ENCODE assay signal across 28 cellular contexts in genomic region chr12:72974954-72975555, GRCh38.
"Had no signal": no experiment of that assay in that cellular context is flagged by ENCODE, and none has a peak within 500 bp of the region (broad histone marks: within the 10 kb centered on the region; RNA-seq: fewer than 3 reads in every experiment).

No MANE protein-coding gene starts in this region.

- H3K4me1 ChIP-seq: esophagus squamous epithelium, heart right ventricle, left ventricle myocardium inferior, pancreas, psoas muscle, stomach, thyroid gland had no signal

- H3K4me1 Mint-ChIP-seq: activated CD4-positive, alpha-beta memory T cell treated with anti-CD3 and anti-CD28 coated beads, Interleukin-2, amount 10 ng/mL, durations not matched to agents 7 days and 5 days; activated CD4-positive, alpha-beta T cell treated with anti-CD3 and anti-CD28 coated beads, Interleukin-2, amount 10 ng/mL, durations not matched to agents 7 days and 5 days; naive B cell; nephron progenitor cell; stimulated activated naive B cell treated with anti-CD40 and anti-IgM and Interleukin-4, amounts not matched to agents 10 μg/mL and 1 μg/mL and 100 μg/mL, for 72 hours; T-helper 17 cell had no signal

- H3K9me3 ChIP-seq: pancreas, psoas muscle, thyroid gland had no signal

- H3K27me3 Mint-ChIP-seq: activated CD4-positive, alpha-beta memory T cell treated with anti-CD3 and anti-CD28 coated beads, Interleukin-2, amount 10 ng/mL, durations not matched to agents 7 days and 5 days; activated CD4-positive, alpha-beta T cell treated with anti-CD3 and anti-CD28 coated beads, Interleukin-2, amount 10 ng/mL, durations not matched to agents 7 days and 5 days; activated T-cell treated with anti-CD3 and anti-CD28 coated beads, Interleukin-2, amount 50 U/mL, for 24 hours; naive B cell; stimulated activated naive B cell treated with anti-CD40 and anti-IgM and Interleukin-4, amounts not matched to agents 10 μg/mL and 1 μg/mL and 100 μg/mL, for 72 hours; T-helper 17 cell had no signal

- ATAC-seq: heart right ventricle; pancreas; psoas muscle; stimulated activated naive B cell treated with anti-CD40 and anti-IgM and Interleukin-4, amounts not matched to agents 10 μg/mL and 1 μg/mL and 100 μg/mL, for 72 hours; T-helper 17 cell had no signal

- DNase-seq: activated CD4-positive, alpha-beta memory T cell treated with anti-CD3 and anti-CD28 coated beads, Interleukin-2, amount 10 ng/mL, durations not matched to agents 7 days and 5 days; activated CD4-positive, alpha-beta T cell treated with anti-CD3 and anti-CD28 coated beads for 1 hour; activated CD4-positive, alpha-beta T cell treated with anti-CD3 and anti-CD28 coated beads, Interleukin-2, amount 10 ng/mL, durations not matched to agents 7 days and 5 days; activated CD8-positive, alpha-beta memory T cell treated with anti-CD3 and anti-CD28 coated beads, Interleukin-2, amount 50 U/mL, for 48 hours; activated gamma-delta T cell treated with Interleukin-2 at 50 U/mL for 16 hours; activated naive CD4-positive, alpha-beta T cell treated with anti-CD3 and anti-CD28 coated beads, Interleukin-2, amount 50 U/mL, for 16 hours; activated T-cell treated with anti-CD3 and anti-CD28 coated beads, Interleukin-2, amount 50 U/mL, for 24 hours; amniotic stem cell; brain microvascular endothelial cell; caudate nucleus; cortex of kidney; esophagus squamous epithelium; foreskin melanocyte; heart right ventricle; islet precursor cell; left ventricle myocardium inferior; naive B cell; nephron progenitor cell; pancreas; psoas muscle; stimulated activated CD4-positive, alpha-beta T cell treated with anti-CD3 and anti-CD28 coated beads, Interleukin-15, amount 100 ng/mL, for 24 hours; stimulated activated CD4-positive, alpha-beta T cell treated with anti-CD3 and anti-CD28 coated beads, Interleukin-2, amount 100 ng/mL, for 24 hours; stimulated activated naive B cell treated with anti-CD40 and anti-IgM and Interleukin-4, amounts not matched to agents 10 μg/mL and 1 μg/mL and 100 μg/mL, for 72 hours; stomach; T-helper 17 cell; T1000; thyroid gland had no signal

- H3K27me3 ChIP-seq: brain microvascular endothelial cell, esophagus squamous epithelium, heart right ventricle, pancreas, stomach, thyroid gland had no signal

- H3K36me3 ChIP-seq: brain microvascular endothelial cell, esophagus squamous epithelium, heart right ventricle, left ventricle myocardium inferior, pancreas, stomach, thyroid gland had no signal

- H3K27ac ChIP-seq: brain microvascular endothelial cell, esophagus squamous epithelium, heart right ventricle, left ventricle myocardium inferior, pancreas, psoas muscle, stomach, thyroid gland had no signal

- H3K36me3 Mint-ChIP-seq: naive B cell had no signal

- H3K9me3 Mint-ChIP-seq: activated CD4-positive, alpha-beta T cell treated with anti-CD3 and anti-CD28 coated beads, Interleukin-2, amount 10 ng/mL, durations not matched to agents 7 days and 5 days had no signal

- H3K27ac Mint-ChIP-seq: activated CD4-positive, alpha-beta memory T cell treated with anti-CD3 and anti-CD28 coated beads, Interleukin-2, amount 10 ng/mL, durations not matched to agents 7 days and 5 days; activated CD4-positive, alpha-beta T cell treated with anti-CD3 and anti-CD28 coated beads, Interleukin-2, amount 10 ng/mL, durations not matched to agents 7 days and 5 days; activated T-cell treated with anti-CD3 and anti-CD28 coated beads, Interleukin-2, amount 50 U/mL, for 24 hours; naive B cell; nephron progenitor cell; stimulated activated naive B cell treated with anti-CD40 and anti-IgM and Interleukin-4, amounts not matched to agents 10 μg/mL and 1 μg/mL and 100 μg/mL, for 72 hours; T-helper 17 cell had no signal

- H3K4me3 ChIP-seq: esophagus squamous epithelium, heart right ventricle, left ventricle myocardium inferior, lung, pancreas, psoas muscle, stomach, thyroid gland had no signal

- H3K4me3 Mint-ChIP-seq: activated CD4-positive, alpha-beta memory T cell treated with anti-CD3 and anti-CD28 coated beads, Interleukin-2, amount 10 ng/mL, durations not matched to agents 7 days and 5 days; activated CD4-positive, alpha-beta T cell treated with anti-CD3 and anti-CD28 coated beads, Interleukin-2, amount 10 ng/mL, durations not matched to agents 7 days and 5 days; activated T-cell treated with anti-CD3 and anti-CD28 coated beads, Interleukin-2, amount 50 U/mL, for 24 hours; naive B cell; nephron progenitor cell; stimulated activated naive B cell treated with anti-CD40 and anti-IgM and Interleukin-4, amounts not matched to agents 10 μg/mL and 1 μg/mL and 100 μg/mL, for 72 hours; T-helper 17 cell had no signal
